In genomic region chr11:69190796-69191536, GRCh38 we compare ENCODE assay signal across 10 cellular contexts. TPM values are rescaled to one million over a fixed set of nuclear protein-coding genes. Genes with fewer than 3 reads are reported as not detected.
"Had no signal": no experiment of that assay in that cellular context is flagged by ENCODE, and none has a peak within 500 bp of the region (broad histone marks: within the 10 kb centered on the region; RNA-seq: fewer than 3 reads in every experiment).

No MANE protein-coding gene starts in this region.

- H3K4me3 ChIP-seq: GM23338, HAP-1 had no signal

- ATAC-seq: GM23338, HCT116 had no signal

- H2AFZ ChIP-seq: GM23338 had no signal

- H3K4me3 Mint-ChIP-seq: GM23338, HFFc6 had no signal

- H3K4me2 ChIP-seq: GM23338 had no signal

- H3K27ac ChIP-seq: HL-60 had no signal

- H3K4me1 ChIP-seq: HAP-1 had no signal

- FAIRE-seq: H1, H54 had no signal

- DNase-seq: HFFc6, IMR-90, KG1 had no signal

- H3K27ac Mint-ChIP-seq: GM23338, HFFc6 had no signal

- H3K9me3 ChIP-seq: HAP-1 had no signal

- H3K36me3 ChIP-seq: HAP-1 had no signal

RNA-seq across cellular contexts. Expression of gene SMIM38, which starts 35.2 kb away (rescaled TPM):
- total RNA-seq: HFFc6, HT1080 had no signal
- polyA plus RNA-seq: GM23338 had no signal
